ENCODE assay signal across 16 cellular contexts in genomic region chr12:3366451-3367155, GRCh38.
A peak's percentile ranks its signal among the peaks of the same experiment; 100 is the strongest.
DNase-seq lines count a peak whose midpoint lies in the region; ATAC-seq and TF ChIP-seq lines count a peak whose summit lies in the region.
"Had no signal": no experiment of that assay in that cellular context is flagged by ENCODE, and none has a peak within 500 bp of the region (broad histone marks: within the 10 kb centered on the region; RNA-seq: fewer than 3 reads in every experiment).

No MANE protein-coding gene starts in this region.

- H3K36me3 ChIP-seq in breast epithelium (no peaks in the 10 kb centered on the region), tibial nerve (no peaks in the 10 kb centered on the region)

- BruUV-seq in MCF 10A (replicated peaks; lab: Mats Ljungman, UMichigan): no TSS peak

- WGBS in tibial nerve, 2 donors: 45 to 59% methylated on average over 12 to 28 of the region's 28 CpGs

- H3K4me1 Mint-ChIP-seq in MCF 10A (ENCODE audit: insufficient read depth, unreplicated experiment) (peaks cover 6% of the 10 kb centered on the region), chondrocyte (ENCODE audit: low read depth) (peaks cover 3% of the 10 kb centered on the region)
- H3K4me1 Mint-ChIP-seq in effector memory CD8-positive, alpha-beta T cell (ENCODE audit: low read depth in 2 of 2): peaks cover 0 to 1% of the 10 kb centered on the region in 2 donors

- TF ChIP-seq CTCF in breast epithelium (IDR thresholded peaks at IDR 0.05) (no peak), MCF 10A (IDR thresholded peaks at IDR 0.05; ENCODE audit: unreplicated experiment) (no peak), chondrocyte (IDR thresholded peaks at IDR 0.05) (no peak), tibial nerve (IDR thresholded peaks at IDR 0.05) (no peak)

- H3K4me1 ChIP-seq in breast epithelium (no peaks in the 10 kb centered on the region), tibial nerve (peaks cover 0 to 19% (median 2%) of the 10 kb centered on the region in 4 donors)

- H3K4me3 ChIP-seq in breast epithelium (peak overlapping the region in 2 of 3 donors; percentile 56 to 69), tibial nerve (peak overlapping the region in 3 of 4 donors; percentile 27 to 51 (median 27))

- POLR2A ChIA-PET in MCF 10A (lab: Yijun Ruan, JAX): interaction anchor here (0.6 kb wide), 1 partner anchor 301 kb away, joined by 3 read pairs; no protein-coding TSS in a partner anchor

- CTCF ChIA-PET in MCF 10A (lab: Yijun Ruan, JAX): interaction anchor here (1.1 kb wide), 1 partner anchor 15 kb away, joined by 3 read pairs; no protein-coding TSS in a partner anchor

- H3K27me3 ChIP-seq in breast epithelium (no peaks in the 10 kb centered on the region), tibial nerve (peaks cover 0 to 34% of the 10 kb centered on the region in 2 donors)

- TF ChIP-seq EP300 in tibial nerve (IDR thresholded peaks at IDR 0.05): no peak

- H3K27ac ChIP-seq in breast epithelium (no peak overlapping the region), tibial nerve (no peak overlapping the region)

- H3K9me3 Mint-ChIP-seq in MCF 10A (ENCODE audit: unreplicated experiment): no peaks in the 10 kb centered on the region
- no peaks in the 10 kb centered on the region for H3K9me3 Mint-ChIP-seq in chondrocyte (ENCODE audit: low read depth)
- no peaks in the 10 kb centered on the region for H3K9me3 Mint-ChIP-seq in effector memory CD8-positive, alpha-beta T cell

- H3K4me3 Mint-ChIP-seq in MCF 10A (ENCODE audit: unreplicated experiment) (no peak overlapping the region), chondrocyte (ENCODE audit: unreplicated experiment) (peak overlapping the region; percentile 32)
- H3K4me3 Mint-ChIP-seq in effector memory CD8-positive, alpha-beta T cell: no peak overlapping the region
- H3K4me3 Mint-ChIP-seq: naive B cell had no signal

- ATAC-seq in effector memory CD8-positive, alpha-beta T cell (replicated peaks): no peak

- no peak for TF ChIP-seq POLR2A in breast epithelium (IDR thresholded peaks at IDR 0.05)
- no peak for TF ChIP-seq POLR2A in tibial nerve (IDR thresholded peaks at IDR 0.05)

- no peaks in the 10 kb centered on the region for H3K36me3 Mint-ChIP-seq in MCF 10A (ENCODE audit: insufficient read depth, unreplicated experiment)
- H3K36me3 Mint-ChIP-seq in chondrocyte (ENCODE audit: low read depth): no peaks in the 10 kb centered on the region
- H3K36me3 Mint-ChIP-seq in effector memory CD8-positive, alpha-beta T cell (ENCODE audit: insufficient read depth): no peaks in the 10 kb centered on the region
- H3K36me3 Mint-ChIP-seq: stimulated activated naive B cell treated with anti-CD40 and anti-IgM and Interleukin-4, amounts not matched to agents 10 μg/mL and 1 μg/mL and 100 μg/mL, for 72 hours had no signal

- H3K9me3 ChIP-seq in breast epithelium (no peaks in the 10 kb centered on the region), tibial nerve (no peaks in the 10 kb centered on the region)

- H3K27ac Mint-ChIP-seq in MCF 10A (ENCODE audit: low read depth, unreplicated experiment): no peak overlapping the region
- H3K27ac Mint-ChIP-seq in chondrocyte (ENCODE audit: unreplicated experiment): no peak overlapping the region
- no peak overlapping the region for H3K27ac Mint-ChIP-seq in effector memory CD8-positive, alpha-beta T cell
- H3K27ac Mint-ChIP-seq: naive B cell; stimulated activated naive B cell treated with anti-CD40 and anti-IgM and Interleukin-4, amounts not matched to agents 10 μg/mL and 1 μg/mL and 100 μg/mL, for 72 hours had no signal

- intact Hi-C loops in breast epithelium (cut with DNase I; ENCODE audit: low total_unique reads) (no loop called here), MCF 10A (cut with micrococcal nuclease) (no loop called here)

- DNase-seq in breast epithelium (ENCODE audit: low spot score in 2 of 2) (no peak), MCF 10A (ENCODE audit: unreplicated experiment) (no peak), chondrocyte (ENCODE audit: low spot score) (no peak), kidney tubule cell (ENCODE audit: low spot score) (peak; percentile 74), tibial nerve (ENCODE audit: low spot score in 2 of 2) (no peak), A172 (ENCODE audit: low spot score) (no peak), CD1c-positive myeloid dendritic cell (ENCODE audit: extremely low spot score) (no peak)
- DNase-seq in effector memory CD8-positive, alpha-beta T cell: no peak
- DNase-seq: activated T-cell treated with anti-CD3 and anti-CD28 coated beads, Interleukin-2, amount 50 U/mL, for 48 hours; amniotic stem cell; GF-D8; Karpas-422; naive B cell; NCI-H1436 treated with DMSO at 0.1 percent for 48 hours; NCI-H446; stimulated activated naive B cell treated with anti-CD40 and anti-IgM and Interleukin-4, amounts not matched to agents 10 μg/mL and 1 μg/mL and 100 μg/mL, for 72 hours had no signal

- no peaks in the 10 kb centered on the region for H3K27me3 Mint-ChIP-seq in MCF 10A (ENCODE audit: insufficient read depth, unreplicated experiment)
- H3K27me3 Mint-ChIP-seq in chondrocyte (ENCODE audit: low read depth): peaks cover 37% of the 10 kb centered on the region
- H3K27me3 Mint-ChIP-seq in effector memory CD8-positive, alpha-beta T cell: peaks cover 24 to 40% of the 10 kb centered on the region in 2 donors
